In genomic region chr5:83498585-83498984, GRCh38 we compare ENCODE assay signal across 24 cellular contexts. TPM values are rescaled to one million over a fixed set of nuclear protein-coding genes. Genes with fewer than 3 reads are reported as not detected.
DNase-seq lines count a peak whose midpoint lies in the region; ATAC-seq and TF ChIP-seq lines count a peak whose summit lies in the region.
"Had no signal": no experiment of that assay in that cellular context is flagged by ENCODE, and none has a peak within 500 bp of the region (broad histone marks: within the 10 kb centered on the region; RNA-seq: fewer than 3 reads in every experiment).

No MANE protein-coding gene starts in this region.

- peaks cover 66% of the 10 kb centered on the region for H3F3A ChIP-seq in smooth muscle cell (ENCODE audit: low read depth)

- H3K27ac ChIP-seq in smooth muscle cell (ENCODE audit: low read depth) (peak overlapping the region; percentile 73), testis (no peak overlapping the region)
- H3K27ac ChIP-seq: BLaER1 treated with 17β-estradiol and CSF1 and Interleukin-3, amounts not matched to agents 10 nM and 100 nM; dorsolateral prefrontal cortex; KMS-11; pancreas; Peyer's patch; uterus had no signal

- peaks cover 18% of the 10 kb centered on the region for H3K4me1 ChIP-seq in smooth muscle cell (ENCODE audit: low read depth)
- H3K4me1 ChIP-seq in testis: no peaks in the 10 kb centered on the region
- H3K4me1 ChIP-seq: BLaER1 treated with 17β-estradiol and CSF1 and Interleukin-3, amounts not matched to agents 10 nM and 100 nM; pancreas; Peyer's patch; uterus had no signal

- DNase-seq in smooth muscle cell (lab: John Stamatoyannopoulos, UW; ENCODE audit: unreplicated experiment): no peak
- DNase-seq in testis: no peak
- no peak for DNase-seq in ureter (ENCODE audit: low spot score)
- DNase-seq: activated CD4-positive, CD25-positive, alpha-beta regulatory T cell treated with anti-CD3 and anti-CD28 coated beads, Interleukin-2, amount 50 U/mL, for 72 hours; activated CD8-positive, alpha-beta T cell treated with anti-CD3 and anti-CD28 coated beads, Interleukin-2, amount 10 ng/mL, durations not matched to agents 7 days and 5 days; activated gamma-delta T cell; activated T-cell treated with anti-CD3 and anti-CD28 coated beads for 4 hours; Calu3; dorsolateral prefrontal cortex; kidney; NCI-H1694; NCI-H2171; NCI-H524; pancreas; Peyer's patch; stimulated activated CD4-positive, alpha-beta T cell treated with anti-CD3 and anti-CD28 coated beads, Interleukin-2, amount 100 ng/mL, for 48 hours; uterus had no signal

- WGBS in smooth muscle cell (ENCODE audit: low lambda C conversion rate): 90% methylated on average over 2 of the region's 2 CpGs
- WGBS in testis, 2 donors: 86 to 90% methylated on average over 2 of the region's 2 CpGs

- no peak overlapping the region for H2AFZ ChIP-seq in smooth muscle cell (ENCODE audit: low read depth)

- no peak for TF ChIP-seq CTCF in smooth muscle cell (IDR thresholded peaks at IDR 0.05; ENCODE audit: borderline replicate concordance, insufficient read depth, poor library complexity, severe bottlenecking)
- no peak for TF ChIP-seq CTCF in testis (IDR thresholded peaks at IDR 0.05)

- intact Hi-C loops in testis (cut with DNase I; ENCODE audit: low total_unique reads): no loop called here

- H3K9me3 ChIP-seq in smooth muscle cell (replicated peaks; ENCODE audit: low read depth): no peaks in the 10 kb centered on the region
- no peaks in the 10 kb centered on the region for H3K9me3 ChIP-seq in testis
- H3K9me3 ChIP-seq: BLaER1 treated with 17β-estradiol and CSF1 and Interleukin-3, amounts not matched to agents 10 nM and 100 nM; pancreas; Peyer's patch; uterus had no signal

- no peak overlapping the region for H3K4me3 ChIP-seq in smooth muscle cell
- H3K4me3 ChIP-seq in testis: no peak overlapping the region
- H3K4me3 ChIP-seq: BLaER1 treated with 17β-estradiol and CSF1 and Interleukin-3, amounts not matched to agents 10 nM and 100 nM; dorsolateral prefrontal cortex; pancreas; Peyer's patch; uterus had no signal

- H3K4me2 ChIP-seq in smooth muscle cell: no peak overlapping the region
- H3K4me2 ChIP-seq: BLaER1 treated with 17β-estradiol and CSF1 and Interleukin-3, amounts not matched to agents 10 nM and 100 nM; KMS-11 had no signal

- H4K20me1 ChIP-seq in smooth muscle cell (ENCODE audit: low read depth): peaks cover 100% of the 10 kb centered on the region
- H4K20me1 ChIP-seq: BLaER1 treated with 17β-estradiol and CSF1 and Interleukin-3, amounts not matched to agents 10 nM and 100 nM had no signal

- peaks cover 45% of the 10 kb centered on the region for H3K36me3 ChIP-seq in smooth muscle cell (ENCODE audit: low read depth)
- H3K36me3 ChIP-seq in testis (ENCODE audit: low read depth, missing control alignments): no peaks in the 10 kb centered on the region
- H3K36me3 ChIP-seq: BLaER1 treated with 17β-estradiol and CSF1 and Interleukin-3, amounts not matched to agents 10 nM and 100 nM; pancreas; Peyer's patch; uterus had no signal

- H3K27me3 ChIP-seq in smooth muscle cell (ENCODE audit: low read depth) (no peaks in the 10 kb centered on the region), testis (no peaks in the 10 kb centered on the region)
- H3K27me3 ChIP-seq: BLaER1 treated with 17β-estradiol and CSF1 and Interleukin-3, amounts not matched to agents 10 nM and 100 nM; dorsolateral prefrontal cortex; Peyer's patch; uterus had no signal

- TF ChIP-seq POLR2A in testis (IDR thresholded peaks at IDR 0.05): no peak

- peak; percentile 74 for ATAC-seq in GM18868 (IDR thresholded peaks at IDR 0.05; ENCODE audit: unreplicated experiment)
- peak; percentile 57 for ATAC-seq in GM21619 (IDR thresholded peaks at IDR 0.05; ENCODE audit: unreplicated experiment)
- peak; percentile 55 for ATAC-seq in HG03196 (IDR thresholded peaks at IDR 0.05; ENCODE audit: unreplicated experiment)
- no peak for ATAC-seq in GM21526 (IDR thresholded peaks at IDR 0.05; ENCODE audit: low FRiP score, unreplicated experiment)
- ATAC-seq: activated CD8-positive, alpha-beta T cell treated with anti-CD3 and anti-CD28 coated beads, Interleukin-2, amount 10 ng/mL, durations not matched to agents 7 days and 5 days; pancreas; stimulated activated memory B cell treated with anti-CD40 and anti-IgM and Interleukin-4, amounts not matched to agents 10 μg/mL and 1 μg/mL and 100 μg/mL, for 72 hours had no signal

- peaks cover 98% of the 10 kb centered on the region for H3K79me2 ChIP-seq in smooth muscle cell (ENCODE audit: low read depth)

- H3K9ac ChIP-seq in smooth muscle cell (ENCODE audit: low read depth): no peak overlapping the region
- H3K9ac ChIP-seq: BLaER1 treated with 17β-estradiol and CSF1 and Interleukin-3, amounts not matched to agents 10 nM and 100 nM; KMS-11 had no signal

RNA-seq across cellular contexts. Expression of gene VCAN, which starts 27.0 kb away (rescaled TPM):
- total RNA-seq in smooth muscle cell: 2,724 and 3,065 TPM in 2 replicates
- polyA plus RNA-seq in smooth muscle cell: 551 and 702 TPM in 2 replicates
- 10 to 100 TPM; 15.7 to 23.4 TPM for total RNA-seq in testis
- 22.8 TPM for polyA plus RNA-seq in testis (ENCODE audit: insufficient read depth, low read depth, low replicate concordance)
- total RNA-seq in ureter: 75.9 TPM

Comparison
In these comparisons a context has a peak if more than half of its experiments do, and no peak if none do; other contexts are left out.
1. RNA of gene VCAN, which starts 27.0 kb away (total RNA-seq): 2,724 to 3,065 TPM in smooth muscle cell; 75.9 TPM in ureter (single experiment) and 15.7 to 23.4 TPM in testis; every median in the first group is over 10 times any median in the second.